Comparison of ENCODE assay signal across 8 cellular contexts in the genomic region with DNA sequence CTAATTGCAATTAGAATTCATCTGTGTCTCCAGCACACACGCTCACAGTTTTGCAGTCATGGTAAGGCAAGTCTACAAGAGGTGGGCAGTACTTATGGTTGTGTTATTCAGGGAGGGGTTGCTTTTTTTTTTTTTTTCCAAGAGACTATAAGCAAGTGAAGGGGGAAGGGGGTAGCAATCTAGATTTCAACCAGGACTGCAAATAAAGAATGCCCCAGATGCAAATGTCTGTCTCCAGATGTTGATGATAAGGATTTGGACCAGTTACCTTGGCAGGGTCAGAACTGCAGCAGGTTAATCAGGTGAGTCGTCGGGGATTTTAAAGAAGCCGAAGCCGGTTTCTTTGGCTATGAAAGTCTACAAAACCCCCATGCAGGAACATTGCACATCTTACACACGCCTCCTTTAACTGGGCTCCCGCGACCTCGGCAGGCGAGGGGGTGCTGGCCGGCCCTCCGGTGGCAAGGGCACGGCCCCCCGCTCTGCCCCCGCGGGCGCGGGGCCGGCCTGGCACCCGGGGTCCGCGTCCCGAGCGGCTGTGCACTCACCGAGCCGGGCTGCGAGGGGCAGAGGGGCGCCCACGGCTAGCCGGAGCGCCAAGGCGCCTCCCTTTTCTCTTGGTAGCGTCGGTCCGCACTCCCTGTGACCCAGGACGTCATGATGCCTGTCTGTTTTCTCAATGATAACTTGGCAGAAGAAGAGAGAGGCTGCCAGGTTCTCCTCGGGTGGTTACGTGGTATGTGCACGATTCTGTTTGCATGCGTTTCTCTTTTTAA.
DNase-seq lines count a peak whose midpoint lies in the region; ATAC-seq and TF ChIP-seq lines count a peak whose summit lies in the region.

No MANE protein-coding gene starts in this region.

- peak; percentile 53 for DNase-seq in SK-MEL-5 (ENCODE audit: low read depth, low spot score)
- peak; percentile 42 to 87 (median 70) for DNase-seq in head of caudate nucleus
- no peak for DNase-seq in epidermal melanocyte (ENCODE audit: insufficient read length, low spot score)
- DNase-seq in DMS114 treated with DMSO at 0.1 percent for 48 hours (lab: John Stamatoyannopoulos, UW; ENCODE audit: unreplicated experiment) = no peak
- DNase-seq in SIG-M5 (lab: John Stamatoyannopoulos, UW) = no peak

- no peak overlapping the region for H3K27ac ChIP-seq in HUES6 (ENCODE audit: low read depth, low read length)
- no peak overlapping the region for H3K27ac ChIP-seq in parathyroid adenoma

- no peak overlapping the region for H2AFZ ChIP-seq in parathyroid adenoma

- H3K9me3 ChIP-seq in HUES6 (ENCODE audit: control insufficient read depth, insufficient read depth, low read depth, low read length) = no peaks in the 10 kb centered on the region
- H3K9me3 ChIP-seq in parathyroid adenoma (ENCODE audit: control insufficient read depth, low read length) = no peaks in the 10 kb centered on the region

- in situ Hi-C loops in SK-MEL-5 (cut with HindIII; ENCODE audit: low pct_unique_long_range_greater_than_20kb, low sequenced_read_pairs) = no loop called here

- H3K36me3 ChIP-seq in HUES6 (ENCODE audit: control insufficient read depth, insufficient read depth, low read length) (no peaks in the 10 kb centered on the region), parathyroid adenoma (ENCODE audit: control insufficient read depth, insufficient read depth, low read length) (no peaks in the 10 kb centered on the region)

- peaks cover 9% of the 10 kb centered on the region for H3K4me1 ChIP-seq in HUES6 (ENCODE audit: control insufficient read depth, insufficient read depth, low read length)
- H3K4me1 ChIP-seq in parathyroid adenoma = peaks cover 8% of the 10 kb centered on the region

- peaks cover 14% of the 10 kb centered on the region for H3K79me2 ChIP-seq in parathyroid adenoma

- H3K27me3 ChIP-seq in HUES6 (ENCODE audit: control insufficient read depth, insufficient read depth, low read length) (peaks cover 61% of the 10 kb centered on the region), parathyroid adenoma (ENCODE audit: control insufficient read depth, insufficient read depth, low read length) (no peaks in the 10 kb centered on the region)

- H3K4me2 ChIP-seq in parathyroid adenoma (ENCODE audit: low read length) = peak overlapping the region; percentile 64

- peak overlapping the region; percentile 61 for H3K4me3 ChIP-seq in HUES6 (ENCODE audit: low read depth, low read length)
- H3K4me3 ChIP-seq in parathyroid adenoma (ENCODE audit: low read depth, low read length) = no peak overlapping the region

- intact Hi-C loops in head of caudate nucleus (cut with DNase I) = no loop called here

- TF ChIP-seq CTCF in parathyroid adenoma (IDR thresholded peaks at IDR 0.05) = no peak

- no peak for ATAC-seq in GM18517 (IDR thresholded peaks at IDR 0.05; ENCODE audit: unreplicated experiment)

- H3K9ac ChIP-seq in HUES6 (ENCODE audit: low read length) (peak overlapping the region; percentile 75), parathyroid adenoma (no peak overlapping the region)

Comparison
In these comparisons a context has a peak if more than half of its experiments do, and no peak if none do; other contexts are left out.
1. DNase-seq: peak in SK-MEL-5 (single experiment) and head of caudate nucleus (42 of 42); none in epidermal melanocyte (single experiment), DMS114 treated with DMSO at 0.1 percent for 48 hours (single experiment) and SIG-M5 (single experiment).